15 cellular contexts compared by ENCODE assay signal in the genomic region with DNA sequence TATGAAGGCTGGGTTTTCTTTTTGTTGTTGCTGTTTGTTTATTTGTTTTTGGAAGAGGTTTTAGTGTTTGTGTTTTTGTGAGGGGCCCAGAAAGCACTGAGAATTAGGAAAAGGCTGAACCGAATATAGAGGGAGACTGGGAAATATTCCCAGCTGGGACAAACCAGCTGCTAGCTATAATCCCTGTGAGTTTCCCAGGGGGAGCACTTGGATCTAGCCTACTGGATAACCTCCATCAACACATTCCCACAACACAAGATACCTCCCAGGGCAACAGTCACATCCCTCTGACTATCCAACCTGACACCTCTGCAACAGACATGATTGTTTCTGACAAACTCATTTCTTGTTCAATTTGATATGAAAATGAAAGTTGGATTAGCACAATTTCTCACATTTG. TPM values are rescaled to one million over a fixed set of nuclear protein-coding genes. Genes with fewer than 3 reads are reported as not detected.
"Had no signal": no experiment of that assay in that cellular context is flagged by ENCODE, and none has a peak within 500 bp of the region (broad histone marks: within the 10 kb centered on the region; RNA-seq: fewer than 3 reads in every experiment).

No MANE protein-coding gene starts in this region.

- H3K36me3 Mint-ChIP-seq: natural killer cell had no signal

- H3K36me3 ChIP-seq: cardiac muscle cell, gastrocnemius medialis, heart left ventricle had no signal

- H3K27ac Mint-ChIP-seq: activated CD4-positive, alpha-beta T cell treated with anti-CD3 and anti-CD28 coated beads, Interleukin-2, amount 10 ng/mL, durations not matched to agents 24 days and 14 days; activated CD8-positive, alpha-beta T cell treated with anti-CD3 and anti-CD28 coated beads, Interleukin-2, amount 10 ng/mL, durations not matched to agents 7 days and 5 days; activated naive CD4-positive, alpha-beta T cell treated with anti-CD3 and anti-CD28 coated beads for 36 hours; activated T-cell treated with anti-CD3 and anti-CD28 coated beads, Interleukin-2, amount 50 U/mL, for 24 hours; natural killer cell; T-helper 1 cell treated with Interleukin-12 subunit alpha and Interleukin-12 subunit beta and Interleukin-4 antibody, amounts not matched to agents 30 μg/mL and 1 μg/mL, for 36 hours had no signal

- ATAC-seq: activated CD8-positive, alpha-beta T cell treated with anti-CD3 and anti-CD28 coated beads, Interleukin-2, amount 10 ng/mL, durations not matched to agents 7 days and 5 days; gastrocnemius medialis; heart left ventricle; natural killer cell had no signal

- DNase-seq: activated CD4-positive, alpha-beta T cell treated with anti-CD3 and anti-CD28 coated beads, Interleukin-2, amount 10 ng/mL, durations not matched to agents 24 days and 14 days; activated CD8-positive, alpha-beta T cell treated with anti-CD3 and anti-CD28 coated beads, Interleukin-2, amount 10 ng/mL, durations not matched to agents 7 days and 5 days; activated naive CD4-positive, alpha-beta T cell treated with anti-CD3 and anti-CD28 coated beads for 36 hours; activated T-cell treated with anti-CD3 and anti-CD28 coated beads, Interleukin-2, amount 50 U/mL, for 24 hours; gastrocnemius medialis; heart left ventricle; natural killer cell; nucleus accumbens; retina; stimulated activated CD4-positive, alpha-beta T cell treated with anti-CD3 and anti-CD28 coated beads, Interleukin-12 subunit alpha, Interleukin-12 subunit beta, amount 100 ng/mL, for 4 hours; stimulated activated CD4-positive, alpha-beta T cell treated with anti-CD3 and anti-CD28 coated beads, Interleukin-1b, Interleukin-23, amount 100 ng/mL, for 48 hours; stimulated activated CD8-positive, alpha-beta memory T cell treated with anti-CD3 and anti-CD28 coated beads, Interleukin-4, amount 100 ng/mL, for 48 hours; stimulated activated naive CD4-positive, alpha-beta T cell had no signal

- H3K9me3 ChIP-seq: gastrocnemius medialis, heart left ventricle had no signal

- H3K27ac ChIP-seq: cardiac muscle cell, gastrocnemius medialis had no signal

- H3K27me3 ChIP-seq: cardiac muscle cell, gastrocnemius medialis, heart left ventricle had no signal

- H3K4me1 ChIP-seq: gastrocnemius medialis had no signal

- H3K4me3 ChIP-seq: cardiac muscle cell, gastrocnemius medialis, heart left ventricle had no signal

- H3K27me3 Mint-ChIP-seq: activated CD4-positive, alpha-beta T cell treated with anti-CD3 and anti-CD28 coated beads, Interleukin-2, amount 10 ng/mL, durations not matched to agents 24 days and 14 days; activated T-cell treated with anti-CD3 and anti-CD28 coated beads, Interleukin-2, amount 50 U/mL, for 24 hours had no signal

- H3K4me3 Mint-ChIP-seq: activated CD4-positive, alpha-beta T cell treated with anti-CD3 and anti-CD28 coated beads, Interleukin-2, amount 10 ng/mL, durations not matched to agents 24 days and 14 days; activated CD8-positive, alpha-beta T cell treated with anti-CD3 and anti-CD28 coated beads, Interleukin-2, amount 10 ng/mL, durations not matched to agents 7 days and 5 days; activated naive CD4-positive, alpha-beta T cell treated with anti-CD3 and anti-CD28 coated beads for 36 hours; activated T-cell treated with anti-CD3 and anti-CD28 coated beads, Interleukin-2, amount 50 U/mL, for 24 hours; natural killer cell; T-helper 1 cell treated with Interleukin-12 subunit alpha and Interleukin-12 subunit beta and Interleukin-4 antibody, amounts not matched to agents 30 μg/mL and 1 μg/mL, for 36 hours had no signal

- H3K4me1 Mint-ChIP-seq: activated CD4-positive, alpha-beta T cell treated with anti-CD3 and anti-CD28 coated beads, Interleukin-2, amount 10 ng/mL, durations not matched to agents 24 days and 14 days; natural killer cell had no signal

RNA-seq across cellular contexts. Expression of a gene that starts 16.7 kb away (rescaled TPM):
- total RNA-seq: activated CD4-positive, alpha-beta T cell treated with anti-CD3 and anti-CD28 coated beads, Interleukin-2, amount 10 ng/mL, durations not matched to agents 24 days and 14 days; activated CD8-positive, alpha-beta T cell treated with anti-CD3 and anti-CD28 coated beads, Interleukin-2, amount 10 ng/mL, durations not matched to agents 7 days and 5 days; activated naive CD4-positive, alpha-beta T cell treated with anti-CD3 and anti-CD28 coated beads for 36 hours; natural killer cell had no signal
